ENCODE assay signal across 8 cellular contexts in the genomic region with DNA sequence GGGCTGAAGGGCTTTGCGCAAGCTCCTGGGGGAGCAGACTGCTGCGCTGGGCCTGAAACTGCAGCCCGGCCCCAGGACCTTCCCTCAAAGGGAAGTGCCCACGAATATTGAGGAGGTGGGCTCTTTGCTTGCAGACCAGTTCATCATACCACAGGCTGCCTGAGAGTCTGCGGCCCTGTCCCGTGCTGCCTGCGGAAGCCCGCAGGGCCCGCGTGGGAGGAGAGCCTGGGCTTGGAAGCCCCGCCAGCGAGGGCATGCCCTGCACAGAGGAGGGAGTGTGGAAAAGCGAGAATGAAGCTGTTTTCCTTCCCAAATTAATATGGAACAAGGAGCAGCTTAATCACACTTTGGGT.
A peak's percentile ranks its signal among the peaks of the same experiment; 100 is the strongest.
DNase-seq lines count a peak whose midpoint lies in the region; ATAC-seq, FAIRE-seq and TF ChIP-seq lines count a peak whose summit lies in the region.

No MANE protein-coding gene starts in this region.

- intact Hi-C loops in mammary epithelial cell (cut with micrococcal nuclease): loop anchor here (5.0 kb wide), 1 partner anchor 1762 kb away; no protein-coding TSS in a partner anchor
- intact Hi-C loops in pancreas (cut with DNase I): no loop called here

- no peak overlapping the region for H3K9ac ChIP-seq in mammary epithelial cell (ENCODE audit: insufficient read depth, low read length)

- ATAC-seq in A549: peak in 1 of 2 experiments; percentile 7; a peak in 3 of 6 replicates
- peak; percentile 9 for ATAC-seq in HG03439 (IDR thresholded peaks at IDR 0.05; ENCODE audit: unreplicated experiment)
- no peak for ATAC-seq in pancreas
- ATAC-seq in GM18868 (IDR thresholded peaks at IDR 0.05; ENCODE audit: unreplicated experiment): no peak
- no peak for ATAC-seq in HG02623 (IDR thresholded peaks at IDR 0.05; ENCODE audit: unreplicated experiment)

- FAIRE-seq in A549 (lab: Jason Lieb, UNC): no peak
- no peak for FAIRE-seq in pancreas (lab: Jason Lieb, UNC)

- H3K9me3 Mint-ChIP-seq in nephron progenitor cell: no peaks in the 10 kb centered on the region

- no peak for TF ChIP-seq RAD21 in A549 (conservative IDR thresholded peaks at IDR 0.05 in 1 of 2, IDR thresholded peaks at IDR 0.05 in 1 of 2)

- H3K4me2 ChIP-seq in A549: no peak overlapping the region
- peak overlapping the region; percentile 35 for H3K4me2 ChIP-seq in mammary epithelial cell (ENCODE audit: insufficient read depth, low read depth, low read length)

- TF ChIP-seq EP300 in A549 (IDR thresholded peaks at IDR 0.05): no peak

- CTCF ChIA-PET in A549 (lab: Yijun Ruan, JAX): interaction anchor here (0.6 to 3.2 kb wide), 12 partner anchors 9 to 324 kb away, joined by 3 to 13 read pairs (median 3); no protein-coding TSS in a partner anchor
- CTCF ChIA-PET in mammary epithelial cell (lab: Charles Lee; ENCODE audit: low non-redundant PET): no interaction called here

- no peaks in the 10 kb centered on the region for H3K9me3 ChIP-seq in A549
- H3K9me3 ChIP-seq in mammary epithelial cell (replicated peaks; ENCODE audit: insufficient read depth, low read length): no peaks in the 10 kb centered on the region
- no peaks in the 10 kb centered on the region for H3K9me3 ChIP-seq in pancreas

- dilution Hi-C loops in mammary epithelial cell (cut with HindIII; ENCODE audit: low sequenced_read_pairs): loop anchor here (5.0 kb wide), 1 partner anchor 53 kb away; no protein-coding TSS in a partner anchor

- H3K36me3 Mint-ChIP-seq in nephron progenitor cell (ENCODE audit: low read depth): no peaks in the 10 kb centered on the region

- POLR2A ChIA-PET in A549 (lab: Yijun Ruan, JAX): no interaction called here

- TF ChIP-seq CTCF in A549 (IDR thresholded peaks at IDR 0.05): no peak
- TF ChIP-seq CTCF in mammary epithelial cell (conservative IDR thresholded peaks at IDR 0.05 in 1 of 2, IDR thresholded peaks at IDR 0.05 in 1 of 2; ENCODE audit: extremely low read depth in 1 of 2, insufficient read depth in 1 of 2, low read depth in 1 of 2, low read length in 2 of 2): no peak
- TF ChIP-seq CTCF in nephron progenitor cell (IDR thresholded peaks at IDR 0.05): no peak
- no peak for TF ChIP-seq CTCF in pancreas (IDR thresholded peaks at IDR 0.05)

- DNase-seq in A549 (ENCODE audit: low read depth in 1 of 2, low spot score in 1 of 2) (no peak), mammary epithelial cell (no peak), nephron progenitor cell (no peak), pancreas (no peak), superior temporal gyrus (ENCODE audit: extremely low spot score) (no peak)

- H3K27ac ChIP-seq in A549 (no peak overlapping the region), mammary epithelial cell (ENCODE audit: insufficient read depth, low read depth, low read length) (no peak overlapping the region), pancreas (no peak overlapping the region)

- TF ChIP-seq POLR2A in A549 (IDR thresholded peaks at IDR 0.05; ENCODE audit: low read length): no peak

- 84% methylated on average over 5 of the region's 13 CpGs for WGBS in A549 (ENCODE audit: missing lambda C conversion rate)
- 83% methylated on average over 6 of the region's 13 CpGs for WGBS in mammary epithelial cell (ENCODE audit: low coverage, missing lambda C conversion rate)
- WGBS in pancreas, 2 donors: 77 to 80% methylated on average over 13 of the region's 13 CpGs

- peaks cover 54% of the 10 kb centered on the region for H3K27me3 Mint-ChIP-seq in nephron progenitor cell (ENCODE audit: low read depth, poor library complexity)

- peaks cover 10% of the 10 kb centered on the region for H3K4me1 Mint-ChIP-seq in nephron progenitor cell

- in situ Hi-C loops in mammary epithelial cell (cut with MboI; ENCODE audit: low sequenced_read_pairs in 2 of 2): no loop called here

- H3K36me3 ChIP-seq in mammary epithelial cell (ENCODE audit: insufficient read depth, low read length): no peaks in the 10 kb centered on the region
- no peaks in the 10 kb centered on the region for H3K36me3 ChIP-seq in pancreas

- peak overlapping the region; percentile 91; the same call in 2 of the 3 replicates for H3K4me3 ChIP-seq in A549
- no peak overlapping the region for H3K4me3 ChIP-seq in mammary epithelial cell (replicated peaks in 1 of 3; ENCODE audit: insufficient read depth in 1 of 3, low read depth in 2 of 3, low read length in 3 of 3)
- peak overlapping the region in 2 of 4 donors; percentile 54 to 62 for H3K4me3 ChIP-seq in pancreas

- no peaks in the 10 kb centered on the region for H3K27me3 ChIP-seq in mammary epithelial cell (ENCODE audit: insufficient read depth, low read length)
- H3K27me3 ChIP-seq in pancreas: peaks cover 0 to 7% (median 0%) of the 10 kb centered on the region in 4 donors

- peak overlapping the region; percentile 56 for H3K4me3 Mint-ChIP-seq in nephron progenitor cell

- H2AFZ ChIP-seq in mammary epithelial cell (ENCODE audit: low read depth, low read length): no peak overlapping the region

- no peaks in the 10 kb centered on the region for H3K79me2 ChIP-seq in mammary epithelial cell (ENCODE audit: insufficient read depth, low read length)

- BruUV-seq in mammary epithelial cell (replicated peaks; lab: Mats Ljungman, UMichigan): no TSS peak

- H3K27ac Mint-ChIP-seq in nephron progenitor cell: no peak overlapping the region

- H3K4me1 ChIP-seq in A549 (no peaks in the 10 kb centered on the region), mammary epithelial cell (ENCODE audit: insufficient read depth, low read length) (no peaks in the 10 kb centered on the region), pancreas (no peaks in the 10 kb centered on the region)

- H4K20me1 ChIP-seq in mammary epithelial cell (ENCODE audit: insufficient read depth, low read length): no peaks in the 10 kb centered on the region

TF ChIP-seq in A549, 52 proteins besides CTCF, POLR2A, EP300 and RAD21:
- TF ChIP-seq, protein P1, sequence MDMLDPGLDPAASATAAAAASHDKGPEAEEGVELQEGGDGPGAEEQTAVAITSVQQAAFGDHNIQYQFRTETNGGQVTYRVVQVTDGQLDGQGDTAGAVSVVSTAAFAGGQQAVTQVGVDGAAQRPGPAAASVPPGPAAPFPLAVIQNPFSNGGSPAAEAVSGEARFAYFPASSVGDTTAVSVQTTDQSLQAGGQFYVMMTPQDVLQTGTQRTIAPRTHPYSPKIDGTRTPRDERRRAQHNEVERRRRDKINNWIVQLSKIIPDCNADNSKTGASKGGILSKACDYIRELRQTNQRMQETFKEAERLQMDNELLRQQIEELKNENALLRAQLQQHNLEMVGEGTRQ (IDR thresholded peaks at IDR 0.05): no peak
- no peak for TF ChIP-seq HOXB5 (CRISPR knock-in tag; IDR thresholded peaks at IDR 0.05)
- no peak for TF ChIP-seq ZSCAN20 (CRISPR knock-in tag; IDR thresholded peaks at IDR 0.05)
- TF ChIP-seq SMC3 (IDR thresholded peaks at IDR 0.05): no peak
- TF ChIP-seq, protein P2, sequence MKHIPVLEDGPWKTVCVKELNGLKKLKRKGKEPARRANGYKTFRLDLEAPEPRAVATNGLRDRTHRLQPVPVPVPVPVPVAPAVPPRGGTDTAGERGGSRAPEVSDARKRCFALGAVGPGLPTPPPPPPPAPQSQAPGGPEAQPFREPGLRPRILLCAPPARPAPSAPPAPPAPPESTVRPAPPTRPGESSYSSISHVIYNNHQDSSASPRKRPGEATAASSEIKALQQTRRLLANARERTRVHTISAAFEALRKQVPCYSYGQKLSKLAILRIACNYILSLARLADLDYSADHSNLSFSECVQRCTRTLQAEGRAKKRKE (CRISPR knock-in tag; IDR thresholded peaks at IDR 0.05; ENCODE audit: low read depth): no peak
- no peak for TF ChIP-seq NPAS2 (CRISPR knock-in tag; IDR thresholded peaks at IDR 0.05; ENCODE audit: borderline replicate concordance)
- TF ChIP-seq, protein P3, sequence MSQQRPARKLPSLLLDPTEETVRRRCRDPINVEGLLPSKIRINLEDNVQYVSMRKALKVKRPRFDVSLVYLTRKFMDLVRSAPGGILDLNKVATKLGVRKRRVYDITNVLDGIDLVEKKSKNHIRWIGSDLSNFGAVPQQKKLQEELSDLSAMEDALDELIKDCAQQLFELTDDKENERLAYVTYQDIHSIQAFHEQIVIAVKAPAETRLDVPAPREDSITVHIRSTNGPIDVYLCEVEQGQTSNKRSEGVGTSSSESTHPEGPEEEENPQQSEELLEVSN (IDR thresholded peaks at IDR 0.05; ENCODE audit: borderline replicate concordance, low read depth): no peak
- TF ChIP-seq RFX5 (IDR thresholded peaks at IDR 0.05): no peak
- TF ChIP-seq BHLHE40 (IDR thresholded peaks at IDR 0.05; ENCODE audit: low read depth, low read length): no peak
- no peak for TF ChIP-seq HDAC2 (IDR thresholded peaks at IDR 0.05)
- no peak for TF ChIP-seq RCOR1 (IDR thresholded peaks at IDR 0.05; ENCODE audit: low read depth, low read length)
- TF ChIP-seq NR3C1 (IDR thresholded peaks at IDR 0.05): no peak
- TF ChIP-seq ZC3H11A (IDR thresholded peaks at IDR 0.05): no peak
